In genomic region chr7:130486963-130487324, GRCh38 we compare ENCODE assay signal across 8 cellular contexts. TPM values are rescaled to one million over a fixed set of nuclear protein-coding genes. Genes with fewer than 3 reads are reported as not detected.
DNase-seq lines count a peak whose midpoint lies in the region; ATAC-seq and TF ChIP-seq lines count a peak whose summit lies in the region.

No MANE protein-coding gene starts in this region.

- peaks cover 32% of the 10 kb centered on the region for H3K4me1 Mint-ChIP-seq in osteocyte (ENCODE audit: unreplicated experiment)

- H3K79me2 ChIP-seq in hepatocyte = no peaks in the 10 kb centered on the region
- H3K79me2 ChIP-seq in smooth muscle cell (ENCODE audit: low read depth) = no peaks in the 10 kb centered on the region

- no peaks in the 10 kb centered on the region for H3K27me3 ChIP-seq in hepatocyte
- no peaks in the 10 kb centered on the region for H3K27me3 ChIP-seq in smooth muscle cell (ENCODE audit: low read depth)

- H3K4me1 ChIP-seq in hepatocyte (ENCODE audit: insufficient read depth) (peaks cover 25% of the 10 kb centered on the region), smooth muscle cell (ENCODE audit: low read depth) (peaks cover 16% of the 10 kb centered on the region)

- H3F3A ChIP-seq in smooth muscle cell (ENCODE audit: low read depth) = peaks cover 21% of the 10 kb centered on the region

- H3K9ac ChIP-seq in smooth muscle cell (ENCODE audit: low read depth) = no peak overlapping the region

- H3K36me3 Mint-ChIP-seq in osteocyte (ENCODE audit: unreplicated experiment) = no peaks in the 10 kb centered on the region

- H3K36me3 ChIP-seq in hepatocyte (replicated peaks; ENCODE audit: insufficient read depth, low read depth) (no peaks in the 10 kb centered on the region), smooth muscle cell (ENCODE audit: low read depth) (no peaks in the 10 kb centered on the region)

- DNase-seq in NCI-H1417 (lab: John Stamatoyannopoulos, UW) (peak in 2 of 3 experiments; percentile 50 to 79), NCI-H1417 treated with DMSO at 0.1 percent for 48 hours (lab: John Stamatoyannopoulos, UW) (no peak), hepatocyte (ENCODE audit: low spot score) (no peak), smooth muscle cell (lab: John Stamatoyannopoulos, UW; ENCODE audit: unreplicated experiment) (no peak), osteocyte (ENCODE audit: extremely low spot score, unreplicated experiment) (no peak), H4 (ENCODE audit: low spot score) (no peak)

- H3K4me2 ChIP-seq in hepatocyte (peak overlapping the region; percentile 76), smooth muscle cell (peak overlapping the region; percentile 77)

- H3K9me3 ChIP-seq in hepatocyte (ENCODE audit: low read depth) = no peaks in the 10 kb centered on the region
- no peaks in the 10 kb centered on the region for H3K9me3 ChIP-seq in smooth muscle cell (replicated peaks; ENCODE audit: low read depth)

- H2AFZ ChIP-seq in hepatocyte (peak overlapping the region; percentile 55), smooth muscle cell (ENCODE audit: low read depth) (no peak overlapping the region)

- ATAC-seq in GM21381 (IDR thresholded peaks at IDR 0.05; ENCODE audit: unreplicated experiment) = no peak

- no peaks in the 10 kb centered on the region for H3K27me3 Mint-ChIP-seq in osteocyte (ENCODE audit: unreplicated experiment)

- H3K27ac ChIP-seq in VCaP (peak overlapping the region; percentile 82), hepatocyte (peak overlapping the region; percentile 58), smooth muscle cell (ENCODE audit: low read depth) (no peak overlapping the region)

- 27% methylated on average over 3 of the region's 4 CpGs for WGBS in hepatocyte (ENCODE audit: low lambda C conversion rate, missing lambda C conversion rate)
- WGBS in smooth muscle cell (ENCODE audit: low lambda C conversion rate) = 49% methylated on average over 4 of the region's 4 CpGs

- H3K9me2 ChIP-seq in hepatocyte (replicated peaks; ENCODE audit: insufficient read depth) = no peaks in the 10 kb centered on the region

- no peak overlapping the region for H3K27ac Mint-ChIP-seq in osteocyte (ENCODE audit: unreplicated experiment)

- no peak for TF ChIP-seq CTCF in VCaP (conservative IDR thresholded peaks at IDR 0.05)
- TF ChIP-seq CTCF in hepatocyte (IDR thresholded peaks at IDR 0.05; ENCODE audit: poor library complexity) = no peak
- TF ChIP-seq CTCF in smooth muscle cell (IDR thresholded peaks at IDR 0.05; ENCODE audit: borderline replicate concordance, insufficient read depth, poor library complexity, severe bottlenecking) = no peak
- TF ChIP-seq CTCF in osteocyte (IDR thresholded peaks at IDR 0.05) = no peak

- no peak overlapping the region for H3K4me3 Mint-ChIP-seq in osteocyte (ENCODE audit: unreplicated experiment)

- no peaks in the 10 kb centered on the region for H3K9me3 Mint-ChIP-seq in osteocyte (ENCODE audit: unreplicated experiment)

- H3K4me3 ChIP-seq in hepatocyte = no peak overlapping the region
- peak overlapping the region; percentile 40 for H3K4me3 ChIP-seq in smooth muscle cell

- H4K20me1 ChIP-seq in hepatocyte (ENCODE audit: insufficient read depth, poor library complexity, severe bottlenecking) (no peaks in the 10 kb centered on the region), smooth muscle cell (ENCODE audit: low read depth) (no peaks in the 10 kb centered on the region)

RNA-seq across cellular contexts. Expression of gene MEST, which starts 4.9 kb away (rescaled TPM):
- total RNA-seq in hepatocyte = 540 and 543 TPM in 2 replicates
- 643 and 685 TPM in 2 replicates for polyA plus RNA-seq in hepatocyte
- 1,229 and 1,648 TPM in 2 replicates for total RNA-seq in smooth muscle cell
- 1,158 and 1,655 TPM in 2 replicates for polyA plus RNA-seq in smooth muscle cell
- 367 and 380 TPM in 2 replicates for total RNA-seq in osteocyte
- total RNA-seq in H4 (2014; rRNA removed; shearing (Covaris generic)) = 0.06 TPM in 1 of 2 replicates, not detected in the other

RNA-seq across cellular contexts. Expression of gene CEP41, which starts 46.1 kb away (rescaled TPM):
- total RNA-seq in hepatocyte (5.5 and 11.4 TPM in 2 replicates), smooth muscle cell (18.3 and 23.0 TPM in 2 replicates), osteocyte (16.4 and 24.1 TPM in 2 replicates)
- polyA plus RNA-seq in hepatocyte (17.2 and 17.8 TPM in 2 replicates), smooth muscle cell (27.1 and 35.1 TPM in 2 replicates)
- total RNA-seq in H4 (2014; rRNA removed; shearing (Covaris generic)) = 17.7 and 36.0 TPM in 2 replicates

Comparison
In these comparisons a context has a peak if more than half of its experiments do, and no peak if none do; other contexts are left out.
1. DNase-seq: peak in NCI-H1417 (2 of 3); none in NCI-H1417 treated with DMSO at 0.1 percent for 48 hours (single experiment), hepatocyte (single experiment), smooth muscle cell (single experiment), osteocyte (single experiment) and H4 (single experiment).
2. RNA of gene MEST, which starts 4.9 kb away (total RNA-seq): 1,229 to 1,648 TPM in smooth muscle cell, 540 to 543 TPM in hepatocyte and 367 to 380 TPM in osteocyte; 0.06 TPM in H4; every median in the first group is over 100 times any median in the second.